ENCODE assay signal across 8 cellular contexts in genomic region chr16:4184038-4184702, GRCh38. TPM values are rescaled to one million over a fixed set of nuclear protein-coding genes. Genes with fewer than 3 reads are reported as not detected.
DNase-seq lines count a peak whose midpoint lies in the region; ATAC-seq and TF ChIP-seq lines count a peak whose summit lies in the region.

No MANE protein-coding gene starts in this region.

- peak overlapping the region; percentile 60 to 83 for H3K4me3 Mint-ChIP-seq in CD14-positive monocyte
- H3K4me3 Mint-ChIP-seq in natural killer cell treated with Interleukin-12 subunit alpha and Interleukin-12 subunit beta and Interleukin-15 and Interleukin-18, amount 100 ng/mL, for 72 hours, result peak overlapping the region; percentile 91

- H3K9ac ChIP-seq in Loucy (ENCODE audit: low read depth, low read length, poor library complexity, severe bottlenecking), result no peak overlapping the region

- H3K27me3 ChIP-seq in Loucy (ENCODE audit: insufficient read depth, low read length, poor library complexity, severe bottlenecking), result no peaks in the 10 kb centered on the region
- no peaks in the 10 kb centered on the region for H3K27me3 ChIP-seq in effector memory CD4-positive, alpha-beta T cell (replicated peaks; ENCODE audit: control insufficient read depth, insufficient read depth, low read length, poor library complexity, severe bottlenecking)

- H3K4me2 ChIP-seq in Loucy (ENCODE audit: low read depth, low read length, poor library complexity, severe bottlenecking), result peak overlapping the region; percentile 68

- DNase-seq in CD14-positive monocyte (ENCODE audit: low spot score) (no peak), NK-92 (lab: John Stamatoyannopoulos, UW; ENCODE audit: unreplicated experiment) (no peak), NCI-H2107 treated with DMSO at 0.1 percent for 48 hours (lab: John Stamatoyannopoulos, UW; ENCODE audit: unreplicated experiment) (no peak)
- DNase-seq in effector memory CD4-positive, alpha-beta T cell, result no peak
- no peak for DNase-seq in natural killer cell treated with Interleukin-12 subunit alpha and Interleukin-12 subunit beta and Interleukin-15 and Interleukin-18, amount 100 ng/mL, for 72 hours (ENCODE audit: low spot score)
- no peak for DNase-seq in stimulated activated CD4-positive, alpha-beta T cell treated with anti-CD3 and anti-CD28 coated beads, Interleukin-4, amount 100 ng/mL, for 4 hours

- no peaks in the 10 kb centered on the region for H3K9me2 ChIP-seq in Loucy (replicated peaks; ENCODE audit: low read depth, low read length)

- H3K4me1 Mint-ChIP-seq in CD14-positive monocyte, result peaks cover 15% of the 10 kb centered on the region
- H3K4me1 Mint-ChIP-seq in natural killer cell treated with Interleukin-12 subunit alpha and Interleukin-12 subunit beta and Interleukin-15 and Interleukin-18, amount 100 ng/mL, for 72 hours (ENCODE audit: low read depth in 2 of 2), result peaks cover 5 to 13% of the 10 kb centered on the region in 2 donors

- 0 out of 2 replicates have a peak overlapping the region, but pooled peaks have one; percentile 49 for H2AFZ ChIP-seq in Loucy (ENCODE audit: low read length)

- no peak for ATAC-seq in natural killer cell treated with Interleukin-12 subunit alpha and Interleukin-12 subunit beta and Interleukin-15 and Interleukin-18, amount 100 ng/mL, for 72 hours
- ATAC-seq in HG02870 (IDR thresholded peaks at IDR 0.05; ENCODE audit: unreplicated experiment), result no peak

- no peaks in the 10 kb centered on the region for H3K79me2 ChIP-seq in Loucy (ENCODE audit: insufficient read depth, low read length)

- intact Hi-C loops in CD14-positive monocyte (cut with micrococcal nuclease), result loop anchor here in 1 of 2 donors (10.0 kb wide), 1 partner anchor 569 kb away; the partner anchor contains the start of gene SLX4

- H3K36me3 ChIP-seq in Loucy (ENCODE audit: insufficient read depth, low read length), result no peaks in the 10 kb centered on the region
- no peaks in the 10 kb centered on the region for H3K36me3 ChIP-seq in effector memory CD4-positive, alpha-beta T cell (ENCODE audit: control insufficient read depth, insufficient read depth, low read length)

- no peaks in the 10 kb centered on the region for H3K4me1 ChIP-seq in Loucy (ENCODE audit: insufficient read depth, low read length, poor library complexity, severe bottlenecking)
- no peaks in the 10 kb centered on the region for H3K4me1 ChIP-seq in effector memory CD4-positive, alpha-beta T cell (ENCODE audit: control insufficient read depth, insufficient read depth, low read length, poor library complexity, severe bottlenecking)

- peaks cover 59 to 62% (median 59%) of the 10 kb centered on the region in 3 donors for H3K27me3 Mint-ChIP-seq in CD14-positive monocyte (ENCODE audit: low read depth in 3 of 3)
- H3K27me3 Mint-ChIP-seq in natural killer cell treated with Interleukin-12 subunit alpha and Interleukin-12 subunit beta and Interleukin-15 and Interleukin-18, amount 100 ng/mL, for 72 hours, result peaks cover 0 to 3% of the 10 kb centered on the region in 2 donors

- H3K9me3 Mint-ChIP-seq in CD14-positive monocyte, result peaks cover 2 to 9% (median 5%) of the 10 kb centered on the region in 7 donors
- no peaks in the 10 kb centered on the region for H3K9me3 Mint-ChIP-seq in natural killer cell treated with Interleukin-12 subunit alpha and Interleukin-12 subunit beta and Interleukin-15 and Interleukin-18, amount 100 ng/mL, for 72 hours

- H3F3A ChIP-seq in Loucy (ENCODE audit: low read depth), result no peaks in the 10 kb centered on the region

- peaks cover 0 to 3% of the 10 kb centered on the region in 2 donors for H3K36me3 Mint-ChIP-seq in CD14-positive monocyte
- H3K36me3 Mint-ChIP-seq in natural killer cell treated with Interleukin-12 subunit alpha and Interleukin-12 subunit beta and Interleukin-15 and Interleukin-18, amount 100 ng/mL, for 72 hours, result no peaks in the 10 kb centered on the region

- peak overlapping the region; percentile 75 for H3K4me3 ChIP-seq in Loucy (ENCODE audit: low read length, poor library complexity, severe bottlenecking)
- H3K4me3 ChIP-seq in effector memory CD4-positive, alpha-beta T cell (ENCODE audit: insufficient read depth, low read depth, low read length, poor library complexity, severe bottlenecking), result peak overlapping the region; percentile 83

- no peaks in the 10 kb centered on the region for H3K9me3 ChIP-seq in Loucy (ENCODE audit: insufficient read depth, low read depth, low read length)
- no peaks in the 10 kb centered on the region for H3K9me3 ChIP-seq in effector memory CD4-positive, alpha-beta T cell (ENCODE audit: control insufficient read depth, low read length)

- H3K27ac Mint-ChIP-seq in CD14-positive monocyte, result peak overlapping the region in 4 of 7 donors; percentile 31 to 76 (median 63)
- peak overlapping the region; percentile 78 to 88 for H3K27ac Mint-ChIP-seq in natural killer cell treated with Interleukin-12 subunit alpha and Interleukin-12 subunit beta and Interleukin-15 and Interleukin-18, amount 100 ng/mL, for 72 hours

- no peak overlapping the region for H3K27ac ChIP-seq in effector memory CD4-positive, alpha-beta T cell (ENCODE audit: insufficient read depth, low read length, poor library complexity, severe bottlenecking)

- H4K20me1 ChIP-seq in Loucy (ENCODE audit: insufficient read depth, low read length, poor library complexity, severe bottlenecking), result no peaks in the 10 kb centered on the region

- TF ChIP-seq CTCF in CD14-positive monocyte (IDR thresholded peaks at IDR 0.05) (no peak), Loucy (conservative IDR thresholded peaks at IDR 0.05; ENCODE audit: low read length) (no peak)

RNA-seq across cellular contexts. Expression of gene SRL, which starts 57.7 kb away (rescaled TPM):
- not detected for polyA plus RNA-seq in CD14-positive monocyte
- not detected for total RNA-seq in natural killer cell treated with Interleukin-12 subunit alpha and Interleukin-12 subunit beta and Interleukin-15 and Interleukin-18, amount 100 ng/mL, for 72 hours
